ENCODE assay signal across 8 cellular contexts in genomic region chr4:102826890-102827673, GRCh38. TPM values are rescaled to one million over a fixed set of nuclear protein-coding genes. Genes with fewer than 3 reads are reported as not detected.
DNase-seq lines count a peak whose midpoint lies in the region; FAIRE-seq and TF ChIP-seq lines count a peak whose summit lies in the region.

Gene UBE2D3, minus strand, starts transcription at chr4:102827551. Its CDS starts 1,043 bp downstream, at chr4:102826508.

- no peak for FAIRE-seq in H54 (lab: Jason Lieb, UNC)

- no peaks in the 10 kb centered on the region for H3K9me3 ChIP-seq in neural progenitor cell (ENCODE audit: low read depth)

- peaks cover 43% of the 10 kb centered on the region for H4K20me1 ChIP-seq in neural progenitor cell (ENCODE audit: low read depth)

- DNase-seq in ELF-1 (ENCODE audit: low read depth, low spot score) (peak; percentile 95), H54 (ENCODE audit: insufficient read length, low spot score) (peak; percentile 13), M059J (ENCODE audit: low read depth) (peak; percentile 84), fibroblast of villous mesenchyme (ENCODE audit: low read depth) (peak; percentile 97), neural progenitor cell (ENCODE audit: low spot score) (peak; percentile 96), stromal cell of bone marrow (ENCODE audit: low read depth) (peak; percentile 83)
- peak; percentile 91 for DNase-seq in activated effector memory CD4-positive, alpha-beta T cell treated with Interleukin-2 at 50 U/mL for 16 hours

- peak within 1 kb of the TSS; percentile 98 for H3K9ac ChIP-seq in neural progenitor cell

- TF ChIP-seq CTCF in fibroblast of villous mesenchyme (IDR thresholded peaks at IDR 0.05; ENCODE audit: insufficient read depth, low read depth, low read length) (no peak), neural progenitor cell (IDR thresholded peaks at IDR 0.05) (no peak)

- H3K27me3 Mint-ChIP-seq in neural progenitor cell (ENCODE audit: insufficient read depth, low read depth): peaks cover 3% of the 10 kb centered on the region

- no peak within 1 kb of the TSS for H3K27ac Mint-ChIP-seq in neural progenitor cell

- H3K27me3 ChIP-seq in neural progenitor cell: no peaks in the 10 kb centered on the region

- no peaks in the 10 kb centered on the region for H3K36me3 ChIP-seq in neural progenitor cell

- peaks cover 7% of the 10 kb centered on the region for H3K9me3 Mint-ChIP-seq in neural progenitor cell

- H3K4me1 ChIP-seq in neural progenitor cell: peaks cover 21% of the 10 kb centered on the region

- H2AFZ ChIP-seq in neural progenitor cell (replicated peaks): peak within 1 kb of the TSS; percentile 34

- H3K36me3 Mint-ChIP-seq in neural progenitor cell: peaks cover 20% of the 10 kb centered on the region

- H3K79me2 ChIP-seq in neural progenitor cell (ENCODE audit: low read depth): peaks cover 88% of the 10 kb centered on the region

- peak within 1 kb of the TSS; percentile 99 for H3K4me3 ChIP-seq in fibroblast of villous mesenchyme (ENCODE audit: low read depth, low read length)
- peak within 1 kb of the TSS; percentile 93 for H3K4me3 ChIP-seq in neural progenitor cell

- H3K4me3 Mint-ChIP-seq in neural progenitor cell: no peak within 1 kb of the TSS

- H3K4me1 Mint-ChIP-seq in neural progenitor cell: peaks cover 16% of the 10 kb centered on the region

- peak within 1 kb of the TSS; percentile 99 for H3K27ac ChIP-seq in neural progenitor cell

- peak within 1 kb of the TSS; percentile 79 for H3K4me2 ChIP-seq in neural progenitor cell

- H3F3A ChIP-seq in neural progenitor cell (ENCODE audit: low read depth): peaks cover 38% of the 10 kb centered on the region

- peak; percentile 82 for TF ChIP-seq POLR2A in H54 (IDR thresholded peaks at IDR 0.05; ENCODE audit: low read depth, low read length)
- peak; percentile 90 for TF ChIP-seq POLR2A in Raji (IDR thresholded peaks at IDR 0.05; ENCODE audit: insufficient read depth, low read depth, low read length)

RNA-seq across cellular contexts. Expression of gene UBE2D3, which starts in this region (rescaled TPM):
- 325 and 456 TPM in 2 replicates for total RNA-seq in M059J (2014; rRNA removed; shearing (Covaris generic))
- total RNA-seq in fibroblast of villous mesenchyme (399 and 495 TPM in 2 replicates), neural progenitor cell (ENCODE audit: low replicate concordance) (472 and 573 TPM in 2 replicates)

Comparison
In these comparisons a context has a peak if more than half of its experiments do, and no peak if none do; other contexts are left out.
1. Peak in every context shown above with its lines: DNase-seq, H3K4me3 ChIP-seq and H3K27ac ChIP-seq.
2. DNase-seq: peak in every context shown above with its lines; median percentile 97 in fibroblast of villous mesenchyme; 96 in neural progenitor cell; 95 in ELF-1; 91 in activated effector memory CD4-positive, alpha-beta T cell treated with Interleukin-2 at 50 U/mL for 16 hours; 84 in M059J; 83 in stromal cell of bone marrow; 13 in H54.